ENCODE assay signal across 15 cellular contexts in genomic region chr7:27899601-27900000, GRCh38.
A peak's percentile ranks its signal among the peaks of the same experiment; 100 is the strongest.
DNase-seq lines count a peak whose midpoint lies in the region; ATAC-seq, FAIRE-seq and TF ChIP-seq lines count a peak whose summit lies in the region.
"Had no signal": no experiment of that assay in that cellular context is flagged by ENCODE, and none has a peak within 500 bp of the region (broad histone marks: within the 10 kb centered on the region; RNA-seq: fewer than 3 reads in every experiment).

No MANE protein-coding gene starts in this region.

- no peaks in the 10 kb centered on the region for H3K36me3 Mint-ChIP-seq in WTC11

- CTCF ChIA-PET in WTC11 (lab: Charles Lee) (no interaction called here), GM12878 (lab: Yijun Ruan, JAX) (interaction anchor here (1.9 kb wide), 1 partner anchor 21 kb away, joined by 6 read pairs; no protein-coding TSS in a partner anchor)

- no peak overlapping the region for H3K9ac ChIP-seq in GM12878 (ENCODE audit: control insufficient read depth, insufficient read depth, low read length)

- H3K27ac Mint-ChIP-seq in WTC11 = peak overlapping the region; percentile 53; the same call in 1 of the 2 replicates

- no peak for TF ChIP-seq RAD21 in GM12878 (IDR thresholded peaks at IDR 0.05; ENCODE audit: insufficient read depth, low read depth, low read length)

- no peak overlapping the region for H3K27ac ChIP-seq in GM12878 (ENCODE audit: control insufficient read depth, insufficient read depth)
- no peak overlapping the region for H3K27ac ChIP-seq in gastrocnemius medialis
- peak overlapping the region in 1 of 4 donors; percentile 4 for H3K27ac ChIP-seq in Peyer's patch
- H3K27ac ChIP-seq: dorsolateral prefrontal cortex had no signal

- no peaks in the 10 kb centered on the region for H3K79me2 ChIP-seq in GM12878 (ENCODE audit: control insufficient read depth, insufficient read depth, low read length)

- no peak overlapping the region for H3K4me2 ChIP-seq in GM12878 (ENCODE audit: control insufficient read depth, insufficient read depth)
- H3K4me2 ChIP-seq: smooth muscle cell had no signal

- RAD21 ChIA-PET in GM12878 (lab: Charles Lee; ENCODE audit: unreplicated experiment) = interaction anchor here (1.0 kb wide), 1 partner anchor 21 kb away, joined by 4 read pairs; no protein-coding TSS in a partner anchor

- H3K4me1 Mint-ChIP-seq in WTC11 = peaks cover 35% of the 10 kb centered on the region

- POLR2A ChIA-PET in WTC11 (lab: Charles Lee) (no interaction called here), GM12878 (lab: Charles Lee) (no interaction called here)

- no peaks in the 10 kb centered on the region for H3K9me3 ChIP-seq in GM12878 (replicated peaks; ENCODE audit: control insufficient read depth, insufficient read depth, low read length)
- no peaks in the 10 kb centered on the region for H3K9me3 ChIP-seq in gastrocnemius medialis
- H3K9me3 ChIP-seq in Peyer's patch = no peaks in the 10 kb centered on the region

- no peaks in the 10 kb centered on the region for H3K9me3 Mint-ChIP-seq in WTC11
- H3K9me3 Mint-ChIP-seq: memory B cell had no signal

- SMC1A ChIA-PET in GM12878 (lab: Charles Lee; ENCODE audit: uncharacterized antibody, unreplicated experiment) = interaction anchor here (1.1 to 1.7 kb wide), 2 partner anchors 9 to 11 kb away, joined by 3 to 5 read pairs; no protein-coding TSS in a partner anchor

- no peak overlapping the region for H2AFZ ChIP-seq in GM12878 (ENCODE audit: control insufficient read depth, low read depth, low read length)

- TF ChIP-seq CTCF in WTC11 (IDR thresholded peaks at IDR 0.05) (no peak), GM12878 (IDR thresholded peaks at IDR 0.05 in 2 of 3, conservative IDR thresholded peaks at IDR 0.05 in 1 of 3; ENCODE audit: control insufficient read depth in 2 of 3, extremely low read depth in 1 of 3, insufficient read depth in 1 of 3, low read depth in 3 of 3, low read length in 3 of 3) (no peak), gastrocnemius medialis (IDR thresholded peaks at IDR 0.05 in 4 of 5, conservative IDR thresholded peaks at IDR 0.05 in 1 of 5) (no peak), Peyer's patch (IDR thresholded peaks at IDR 0.05) (no peak)

- no peak for TF ChIP-seq EP300 in GM12878 (IDR thresholded peaks at IDR 0.05; ENCODE audit: borderline replicate concordance in 1 of 2, control insufficient read depth in 1 of 2, low read depth in 2 of 2, low read length in 2 of 2)

- no peak overlapping the region for H3K4me3 ChIP-seq in GM12878
- H3K4me3 ChIP-seq in gastrocnemius medialis = no peak overlapping the region
- H3K4me3 ChIP-seq in Peyer's patch = no peak overlapping the region
- H3K4me3 ChIP-seq: dorsolateral prefrontal cortex, smooth muscle cell had no signal

- H3K36me3 ChIP-seq in GM12878 (ENCODE audit: control insufficient read depth in 2 of 2, insufficient read depth in 2 of 2, low read length in 1 of 2) (no peaks in the 10 kb centered on the region), gastrocnemius medialis (no peaks in the 10 kb centered on the region), Peyer's patch (no peaks in the 10 kb centered on the region)

- H3K4me3 Mint-ChIP-seq in WTC11 = no peak overlapping the region
- H3K4me3 Mint-ChIP-seq: memory B cell had no signal

- ATAC-seq in WTC11 = no peak
- no peak for ATAC-seq in GM12878
- ATAC-seq in gastrocnemius medialis = no peak
- ATAC-seq: SK-N-SH treated with all-trans-retinoic acid at 6 μM for 48 hours had no signal

- intact Hi-C loops in GM12878 (cut with micrococcal nuclease; ENCODE audit: unreplicated experiment) (no loop called here), gastrocnemius medialis (cut with DNase I; ENCODE audit: low total_unique reads) (no loop called here)

- no peaks in the 10 kb centered on the region for H4K20me1 ChIP-seq in GM12878 (ENCODE audit: control insufficient read depth, insufficient read depth)

- H3K4me1 ChIP-seq in GM12878 (ENCODE audit: control insufficient read depth, insufficient read depth, low read length) (peaks cover 22% of the 10 kb centered on the region), gastrocnemius medialis (peaks cover 0 to 12% of the 10 kb centered on the region in 2 donors), Peyer's patch (peaks cover 0 to 16% (median 1%) of the 10 kb centered on the region in 4 donors)

- no peak for FAIRE-seq in GM12878 (lab: Jason Lieb, UNC)
- FAIRE-seq: astrocyte had no signal

- H3K27me3 ChIP-seq in GM12878 (replicated peaks in 1 of 2; ENCODE audit: control insufficient read depth in 2 of 2, insufficient read depth in 2 of 2, low read length in 1 of 2) (peaks cover 1 to 3% of the 10 kb centered on the region in 2 experiments; a peak in 1 of 4 replicates), gastrocnemius medialis (no peaks in the 10 kb centered on the region), Peyer's patch (no peaks in the 10 kb centered on the region)
- H3K27me3 ChIP-seq: dorsolateral prefrontal cortex had no signal

- BruUV-seq in GM12878 (replicated peaks; lab: Mats Ljungman, UMichigan) = no TSS peak

- DNase-seq in activated CD8-positive, alpha-beta memory T cell treated with anti-CD3 and anti-CD28 coated beads for 48 hours (ENCODE audit: low read depth in 2 of 3, low spot score in 2 of 3) = peak in 2 of 3 experiments; percentile 4 to 7
- no peak for DNase-seq in activated CD8-positive, alpha-beta memory T cell treated with anti-CD3 and anti-CD28 coated beads, Interleukin-2, amount 50 U/mL, for 4 hours
- DNase-seq in WTC11 (ENCODE audit: low spot score) (no peak), GM12878 (ENCODE audit: low read depth, low spot score) (no peak), medulla oblongata (ENCODE audit: extremely low spot score) (no peak), gastrocnemius medialis (no peak), Peyer's patch (no peak)
- DNase-seq in stimulated activated CD8-positive, alpha-beta memory T cell treated with anti-CD3 and anti-CD28 coated beads, Interleukin-15, amount 100 ng/mL, for 48 hours (ENCODE audit: low read depth in 2 of 2) = peak; percentile 23 to 31
- DNase-seq: DMS 273 treated with DMSO at 0.1 percent for 48 hours, dorsolateral prefrontal cortex, NCI-H2171 had no signal

- TF ChIP-seq POLR2A in GM12878 (IDR thresholded peaks at IDR 0.05; ENCODE audit: low read depth, low read length) = no peak
- no peak for TF ChIP-seq POLR2A in gastrocnemius medialis (IDR thresholded peaks at IDR 0.05)
- no peak for TF ChIP-seq POLR2A in Peyer's patch (IDR thresholded peaks at IDR 0.05)

- in situ Hi-C loops in GM12878 (cut with MboI) (no loop called here), gastrocnemius medialis (cut with MboI; ENCODE audit: low sequenced_read_pairs in 4 of 4) (no loop called here)

- 71% methylated on average over 2 of the region's 2 CpGs for WGBS in GM12878 (ENCODE audit: insufficient coverage, insufficient replicate concordance, low lambda C conversion rate, missing lambda C conversion rate)

- H3K27me3 Mint-ChIP-seq in WTC11 (ENCODE audit: low read depth) = no peaks in the 10 kb centered on the region
- H3K27me3 Mint-ChIP-seq: memory B cell had no signal

TF ChIP-seq in WTC11, 78 proteins besides CTCF, POLR2A, EP300 and RAD21:
- TF ChIP-seq TEAD1 (CRISPR knock-in tag; IDR thresholded peaks at IDR 0.05) = no peak
- TF ChIP-seq KAT7 (CRISPR knock-in tag; IDR thresholded peaks at IDR 0.05; ENCODE audit: borderline replicate concordance) = no peak
- TF ChIP-seq ZNF671 (CRISPR knock-in tag; IDR thresholded peaks at IDR 0.05) = no peak
- TF ChIP-seq NR3C1 (CRISPR knock-in tag; conservative IDR thresholded peaks at IDR 0.05; ENCODE audit: low read depth) = no peak
- TF ChIP-seq ELF4 (CRISPR knock-in tag; IDR thresholded peaks at IDR 0.05; ENCODE audit: low read depth) = no peak
- TF ChIP-seq ZNF416 (CRISPR knock-in tag; IDR thresholded peaks at IDR 0.05) = no peak

TF ChIP-seq in GM12878, 131 proteins besides CTCF, POLR2A, EP300 and RAD21:
- TF ChIP-seq IKZF2 (IDR thresholded peaks at IDR 0.05) (0 out of 4 replicates have a peak, but pooled peaks of 1 of the 2 experiments have one; percentile 10), ESRRA (IDR thresholded peaks at IDR 0.05; ENCODE audit: low read length) (no peak), MLLT1 (IDR thresholded peaks at IDR 0.05) (no peak), IKZF1 (conservative IDR thresholded peaks at IDR 0.05) (0 out of 2 replicates have a peak, but pooled peaks have one; percentile 10), CHD2 (IDR thresholded peaks at IDR 0.05; ENCODE audit: borderline replicate concordance, low read depth, low read length) (no peak), HDAC2 (IDR thresholded peaks at IDR 0.05) (no peak), NBN (IDR thresholded peaks at IDR 0.05) (no peak), RFX5 (IDR thresholded peaks at IDR 0.05; ENCODE audit: low read depth, low read length) (no peak)

Comparison
In these comparisons a context has a peak if more than half of its experiments do, and no peak if none do; other contexts are left out.
1. DNase-seq: peak in activated CD8-positive, alpha-beta memory T cell treated with anti-CD3 and anti-CD28 coated beads for 48 hours (2 of 3) and stimulated activated CD8-positive, alpha-beta memory T cell treated with anti-CD3 and anti-CD28 coated beads, Interleukin-15, amount 100 ng/mL, for 48 hours (2 of 2); none in activated CD8-positive, alpha-beta memory T cell treated with anti-CD3 and anti-CD28 coated beads, Interleukin-2, amount 50 U/mL, for 4 hours (single experiment), WTC11 (single experiment), GM12878 (single experiment), medulla oblongata (single experiment), gastrocnemius medialis (0 of 2) and Peyer's patch (0 of 3).